ENCODE assay signal across 17 cellular contexts in genomic region chr17:9443811-9444210, GRCh38.
A peak's percentile ranks its signal among the peaks of the same experiment; 100 is the strongest.
DNase-seq lines count a peak whose midpoint lies in the region; ATAC-seq, FAIRE-seq and TF ChIP-seq lines count a peak whose summit lies in the region.
"Had no signal": no experiment of that assay in that cellular context is flagged by ENCODE, and none has a peak within 500 bp of the region (broad histone marks: within the 10 kb centered on the region; RNA-seq: fewer than 3 reads in every experiment).

No MANE protein-coding gene starts in this region.

- H3K27ac Mint-ChIP-seq in natural killer cell treated with Interleukin-12 subunit alpha and Interleukin-12 subunit beta and Interleukin-15 and Interleukin-18, amount 100 ng/mL, for 72 hours = no peak overlapping the region

- no peak overlapping the region for H3K9ac ChIP-seq in keratinocyte (ENCODE audit: control insufficient read depth, extremely low read depth, insufficient read depth, low read length)

- DNase-seq in RWPE1 (ENCODE audit: low spot score) (peak; percentile 14), epithelial cell of esophagus (ENCODE audit: low read depth) (peak; percentile 56), keratinocyte (ENCODE audit: low read depth, low spot score) (no peak), GM12891 (ENCODE audit: insufficient read length, low spot score) (no peak), mesenteric fat pad (ENCODE audit: low spot score) (no peak)
- no peak for DNase-seq in natural killer cell treated with Interleukin-12 subunit alpha and Interleukin-12 subunit beta and Interleukin-15 and Interleukin-18, amount 100 ng/mL, for 72 hours (ENCODE audit: low spot score)
- DNase-seq: BE2C; CD4-positive, alpha-beta memory T cell; DMS79; GOT3 had no signal

- no peak for ATAC-seq in HG02798 (IDR thresholded peaks at IDR 0.05; ENCODE audit: poor library complexity, unreplicated experiment)
- ATAC-seq in natural killer cell treated with Interleukin-12 subunit alpha and Interleukin-12 subunit beta and Interleukin-15 and Interleukin-18, amount 100 ng/mL, for 72 hours = no peak

- H3K4me1 ChIP-seq in keratinocyte (ENCODE audit: control insufficient read depth, extremely low read depth, insufficient read depth, low read length) = peaks cover 3% of the 10 kb centered on the region
- H3K4me1 ChIP-seq: A549, BE2C, HAP-1 had no signal

- CTCF ChIA-PET in RWPE1 (lab: Yijun Ruan, JAX) = no interaction called here

- H3K9me3 Mint-ChIP-seq in natural killer cell treated with Interleukin-12 subunit alpha and Interleukin-12 subunit beta and Interleukin-15 and Interleukin-18, amount 100 ng/mL, for 72 hours = no peaks in the 10 kb centered on the region
- H3K9me3 Mint-ChIP-seq: CD4-positive, alpha-beta memory T cell had no signal

- H3K27ac ChIP-seq in RWPE1 (no peak overlapping the region), keratinocyte (ENCODE audit: control insufficient read depth, insufficient read depth, low read length) (no peak overlapping the region)
- H3K27ac ChIP-seq: A549, C4-2B had no signal

- FAIRE-seq in keratinocyte (lab: Jason Lieb, UNC) (peak; percentile 23), GM12891 (lab: Jason Lieb, UNC) (no peak)
- FAIRE-seq: G401.6, GM12892, GM19239 had no signal

- dilution Hi-C loops in keratinocyte (cut with MboI; ENCODE audit: extremely low pct_ligation_motif_present, low sequenced_read_pairs) = no loop called here

- no peaks in the 10 kb centered on the region for H3K27me3 ChIP-seq in keratinocyte (ENCODE audit: control insufficient read depth, extremely low read depth, insufficient read depth, low read length)
- H3K27me3 ChIP-seq: BE2C had no signal

- no peaks in the 10 kb centered on the region for H4K20me1 ChIP-seq in keratinocyte (ENCODE audit: control insufficient read depth, extremely low read depth, insufficient read depth, low read length)

- no peak for TF ChIP-seq POLR2A in GM12891 (IDR thresholded peaks at IDR 0.05; ENCODE audit: low read depth, low read length)

- H3K4me3 Mint-ChIP-seq in natural killer cell treated with Interleukin-12 subunit alpha and Interleukin-12 subunit beta and Interleukin-15 and Interleukin-18, amount 100 ng/mL, for 72 hours = no peak overlapping the region
- H3K4me3 Mint-ChIP-seq: CD4-positive, alpha-beta memory T cell had no signal

- H3K9me3 ChIP-seq in keratinocyte (ENCODE audit: control insufficient read depth, low read depth, low read length) = no peaks in the 10 kb centered on the region
- H3K9me3 ChIP-seq: A549, BE2C, HAP-1 had no signal

- no peak for TF ChIP-seq CTCF in RWPE1 (conservative IDR thresholded peaks at IDR 0.05; ENCODE audit: low read depth)
- no peak for TF ChIP-seq CTCF in epithelial cell of esophagus (IDR thresholded peaks at IDR 0.05; ENCODE audit: insufficient read depth, low read depth, low read length, missing control alignments)
- TF ChIP-seq CTCF in keratinocyte (optimal IDR thresholded peaks at IDR 0.05 in 1 of 3, IDR thresholded peaks at IDR 0.05 in 1 of 3, conservative IDR thresholded peaks at IDR 0.05 in 1 of 3; ENCODE audit: extremely low read depth in 1 of 3, insufficient read depth in 2 of 3, low read length in 3 of 3) = no peak

- no peaks in the 10 kb centered on the region for H3K9me1 ChIP-seq in keratinocyte (ENCODE audit: control insufficient read depth, extremely low read depth, insufficient read depth, low read length)

- H3K36me3 Mint-ChIP-seq in natural killer cell treated with Interleukin-12 subunit alpha and Interleukin-12 subunit beta and Interleukin-15 and Interleukin-18, amount 100 ng/mL, for 72 hours = no peaks in the 10 kb centered on the region

- H3K27me3 Mint-ChIP-seq in natural killer cell treated with Interleukin-12 subunit alpha and Interleukin-12 subunit beta and Interleukin-15 and Interleukin-18, amount 100 ng/mL, for 72 hours = no peaks in the 10 kb centered on the region
- H3K27me3 Mint-ChIP-seq: CD4-positive, alpha-beta memory T cell had no signal

- H3K4me2 ChIP-seq in keratinocyte (ENCODE audit: control insufficient read depth, extremely low read depth, insufficient read depth, low read depth, low read length) = no peak overlapping the region
- H3K4me2 ChIP-seq: A549 had no signal

- H3K4me3 ChIP-seq in epithelial cell of esophagus (ENCODE audit: low read length) = no peak overlapping the region
- H3K4me3 ChIP-seq in keratinocyte (ENCODE audit: control insufficient read depth in 2 of 3, extremely low read depth in 1 of 3, insufficient read depth in 2 of 3, low read depth in 1 of 3, low read length in 3 of 3) = no peak overlapping the region
- H3K4me3 ChIP-seq: A549, HAP-1 had no signal

- no peaks in the 10 kb centered on the region for H3K79me2 ChIP-seq in keratinocyte (ENCODE audit: control insufficient read depth, insufficient read depth, low read length)

- peaks cover 9 to 10% of the 10 kb centered on the region in 2 donors for H3K4me1 Mint-ChIP-seq in natural killer cell treated with Interleukin-12 subunit alpha and Interleukin-12 subunit beta and Interleukin-15 and Interleukin-18, amount 100 ng/mL, for 72 hours (ENCODE audit: low read depth in 2 of 2)

- POLR2A ChIA-PET in RWPE1 (lab: Yijun Ruan, JAX; ENCODE audit: low non-redundant PET) = no interaction called here

- H2AFZ ChIP-seq in keratinocyte (ENCODE audit: control insufficient read depth, low read length) = no peak overlapping the region

- no peaks in the 10 kb centered on the region for H3K36me3 ChIP-seq in keratinocyte (ENCODE audit: control insufficient read depth in 2 of 2, extremely low read depth in 1 of 2, insufficient read depth in 2 of 2, low read length in 2 of 2)
- H3K36me3 ChIP-seq: BE2C, HAP-1 had no signal

TF ChIP-seq in GM12891, 5 proteins besides CTCF, POLR2A, EP300 and RAD21:
- no peak for TF ChIP-seq TAF1 (IDR thresholded peaks at IDR 0.05; ENCODE audit: low read depth, low read length)
- no peak for TF ChIP-seq PAX5 (IDR thresholded peaks at IDR 0.05; ENCODE audit: insufficient read depth, low read length, severe bottlenecking)
- TF ChIP-seq POU2F2 (IDR thresholded peaks at IDR 0.05; ENCODE audit: low read depth, low read length) = no peak
- TF ChIP-seq SPI1 (IDR thresholded peaks at IDR 0.05; ENCODE audit: low read depth, low read length) = no peak
- no peak for TF ChIP-seq POLR2AphosphoS5 (IDR thresholded peaks at IDR 0.05; ENCODE audit: low read depth, low read length)

Comparison
In these comparisons a context has a peak if more than half of its experiments do, and no peak if none do; other contexts are left out.
1. DNase-seq: peak in RWPE1 (single experiment) and epithelial cell of esophagus (single experiment); none in keratinocyte (single experiment), natural killer cell treated with Interleukin-12 subunit alpha and Interleukin-12 subunit beta and Interleukin-15 and Interleukin-18, amount 100 ng/mL, for 72 hours (single experiment), GM12891 (single experiment) and mesenteric fat pad (single experiment).